Comparison of ENCODE assay signal across 10 cellular contexts in genomic region chr1:205270764-205271163, GRCh38. TPM values are rescaled to one million over a fixed set of nuclear protein-coding genes. Genes with fewer than 3 reads are reported as not detected.
A peak's percentile ranks its signal among the peaks of the same experiment; 100 is the strongest.
DNase-seq lines count a peak whose midpoint lies in the region; ATAC-seq and TF ChIP-seq lines count a peak whose summit lies in the region.
"Had no signal": no experiment of that assay in that cellular context is flagged by ENCODE, and none has a peak within 500 bp of the region (broad histone marks: within the 10 kb centered on the region; RNA-seq: fewer than 3 reads in every experiment).

No MANE protein-coding gene starts in this region.

- H3K27me3 ChIP-seq in psoas muscle (ENCODE audit: insufficient read depth in 3 of 3, low read length in 2 of 3) = no peaks in the 10 kb centered on the region

- TF ChIP-seq CTCF in fibroblast of mammary gland (conservative IDR thresholded peaks at IDR 0.05; ENCODE audit: control insufficient read depth, insufficient read depth, low read depth, low read length) (no peak), psoas muscle (IDR thresholded peaks at IDR 0.05) (no peak)

- H3K27ac ChIP-seq in psoas muscle = peak overlapping the region; percentile 69

- DNase-seq in HCEC 1CT = peak; percentile 60
- DNase-seq in RPMI8226 = peak; percentile 45
- DNase-seq in fibroblast of mammary gland (ENCODE audit: low read depth) = peak; percentile 70
- peak in 1 of 2 donors; percentile 78 for DNase-seq in psoas muscle
- no peak for DNase-seq in LoVo (ENCODE audit: low spot score)
- DNase-seq in NCI-H2196 (lab: John Stamatoyannopoulos, UW; ENCODE audit: unreplicated experiment) = no peak
- DNase-seq: GDM1; NCI-H1694; stimulated activated naive CD8-positive, alpha-beta T cell treated with anti-CD3 and anti-CD28 coated beads, Interleukin-15, amount 100 ng/mL, for 72 hours had no signal

- ATAC-seq in psoas muscle = peak; percentile 73 to 88 (median 84)
- ATAC-seq in GM18909 (IDR thresholded peaks at IDR 0.05; ENCODE audit: poor library complexity, unreplicated experiment) = no peak
- ATAC-seq: stimulated activated naive CD8-positive, alpha-beta T cell treated with anti-CD3 and anti-CD28 coated beads, Interleukin-15, amount 100 ng/mL, for 72 hours had no signal

- peaks cover 0 to 24% of the 10 kb centered on the region in 2 donors for H3K36me3 ChIP-seq in psoas muscle (ENCODE audit: insufficient read depth in 1 of 2, low read depth in 1 of 2)

- peaks cover 40% of the 10 kb centered on the region for H3K4me1 ChIP-seq in psoas muscle

- 45 to 50% (median 48%) methylated on average over 8 of the region's 8 CpGs for WGBS in psoas muscle, 3 donors

- no peaks in the 10 kb centered on the region for H3K9me3 ChIP-seq in psoas muscle

- H3K4me3 ChIP-seq in fibroblast of mammary gland (ENCODE audit: control insufficient read depth, low read depth, low read length) (no peak overlapping the region), psoas muscle (no peak overlapping the region)

- intact Hi-C loops in psoas muscle (cut with DNase I) = loop anchor here in 1 of 2 donors (5.0 to 10.0 kb wide), 2 partner anchors 167 to 254 kb away; no protein-coding TSS in a partner anchor

RNA-seq across cellular contexts. Expression of gene TMCC2, which starts 43.0 kb away (rescaled TPM):
- total RNA-seq in psoas muscle = 10 to 100 TPM in 1 of 4 donors, 1 to 10 TPM in 3; 3.4 to 21.4 (median 6.9) TPM
- polyA plus RNA-seq in psoas muscle = 10 to 100 TPM in 1 of 3 donors, 1 to 10 TPM in 1, under 1 TPM in 1; 0.66 to 17.5 (median 4.3) TPM

RNA-seq across cellular contexts. Expression of gene NUAK2, which starts 50.8 kb away (rescaled TPM):
- 1 to 10 TPM in 3 of 4 donors, under 1 TPM in 1; 0.55 to 1.3 (median 1.2) TPM for total RNA-seq in psoas muscle
- under 1 TPM; 0.20 to 0.48 (median 0.22) TPM for polyA plus RNA-seq in psoas muscle

RNA-seq across cellular contexts. Expression of gene DSTYK, which starts 59.3 kb away (rescaled TPM):
- 10 to 100 TPM in 3 of 4 donors, 1 to 10 TPM in 1; 10.0 to 22.6 (median 13.9) TPM for total RNA-seq in psoas muscle
- 10 to 100 TPM in 1 of 3 donors, 1 to 10 TPM in 2; 2.3 to 19.3 (median 5.2) TPM for polyA plus RNA-seq in psoas muscle

Comparison
In these comparisons a context has a peak if more than half of its experiments do, and no peak if none do; other contexts are left out.
1. DNase-seq: peak in HCEC 1CT (single experiment), RPMI8226 (single experiment) and fibroblast of mammary gland (single experiment); none in LoVo (single experiment) and NCI-H2196 (single experiment).